ENCODE assay signal across 26 cellular contexts in genomic region chr17:63524051-63524450, GRCh38. TPM values are rescaled to one million over a fixed set of nuclear protein-coding genes. Genes with fewer than 3 reads are reported as not detected.
A peak's percentile ranks its signal among the peaks of the same experiment; 100 is the strongest.
DNase-seq lines count a peak whose midpoint lies in the region; ATAC-seq and TF ChIP-seq lines count a peak whose summit lies in the region.
"Had no signal": no experiment of that assay in that cellular context is flagged by ENCODE, and none has a peak within 500 bp of the region (broad histone marks: within the 10 kb centered on the region; RNA-seq: fewer than 3 reads in every experiment).

No MANE protein-coding gene starts in this region.

- H3K27ac Mint-ChIP-seq in Caco-2 (ENCODE audit: unreplicated experiment) (no peak overlapping the region), brain (peak overlapping the region in 1 of 5 experiments; percentile 56)
- no peak overlapping the region for H3K27ac Mint-ChIP-seq in naive thymus-derived CD8-positive, alpha-beta T cell
- H3K27ac Mint-ChIP-seq: activated naive CD8-positive, alpha-beta T cell treated with anti-CD3 and anti-CD28 coated beads, Interleukin-2, amount 50 U/mL, for 24 hours; stimulated activated naive CD8-positive, alpha-beta T cell treated with anti-CD3 and anti-CD28 coated beads, Interleukin-15, Interleukin-2, amounts not matched to agents 100 ng/mL and 50 ng/mL, for 24 hours had no signal

- peak overlapping the region; percentile 98 for H3K27ac ChIP-seq in 22Rv1
- H3K27ac ChIP-seq: heart right ventricle, parathyroid adenoma, thyroid gland had no signal

- no TSS peak for BruUV-seq in Caco-2 (replicated peaks; lab: Mats Ljungman, UMichigan)

- H3K27me3 ChIP-seq in Caco-2 (replicated peaks; ENCODE audit: control insufficient read depth, insufficient read depth, low read length): no peaks in the 10 kb centered on the region
- H3K27me3 ChIP-seq: thyroid gland had no signal

- intact Hi-C loops in Caco-2 (cut with micrococcal nuclease; ENCODE audit: unreplicated experiment): no loop called here

- 0 out of 2 replicates have a peak, but pooled peaks cover 4% of the 10 kb centered on the region for H3K4me1 ChIP-seq in Caco-2
- H3K4me1 ChIP-seq: parathyroid adenoma had no signal

- H3K9me3 Mint-ChIP-seq in Caco-2 (ENCODE audit: unreplicated experiment): no peaks in the 10 kb centered on the region
- H3K9me3 Mint-ChIP-seq in brain: peaks cover 0 to 8% (median 0%) of the 10 kb centered on the region in 5 experiments
- H3K9me3 Mint-ChIP-seq in naive thymus-derived CD8-positive, alpha-beta T cell: no peaks in the 10 kb centered on the region
- H3K9me3 Mint-ChIP-seq: activated naive CD8-positive, alpha-beta T cell treated with anti-CD3 and anti-CD28 coated beads, Interleukin-2, amount 50 U/mL, for 24 hours; stimulated activated naive CD8-positive, alpha-beta T cell treated with anti-CD3 and anti-CD28 coated beads, Interleukin-15, Interleukin-2, amounts not matched to agents 100 ng/mL and 50 ng/mL, for 24 hours had no signal

- H3K4me3 Mint-ChIP-seq in Caco-2 (ENCODE audit: unreplicated experiment): peak overlapping the region; percentile 57
- peak overlapping the region; percentile 3 to 78 (median 70) for H3K4me3 Mint-ChIP-seq in brain
- peak overlapping the region in 6 of 10 donors; percentile 3 to 55 (median 45) for H3K4me3 Mint-ChIP-seq in naive thymus-derived CD8-positive, alpha-beta T cell
- H3K4me3 Mint-ChIP-seq: activated naive CD8-positive, alpha-beta T cell treated with anti-CD3 and anti-CD28 coated beads, Interleukin-2, amount 50 U/mL, for 24 hours; stimulated activated naive CD8-positive, alpha-beta T cell treated with anti-CD3 and anti-CD28 coated beads, Interleukin-15, Interleukin-2, amounts not matched to agents 100 ng/mL and 50 ng/mL, for 24 hours had no signal

- H3K9me3 ChIP-seq in Caco-2: no peaks in the 10 kb centered on the region
- H3K9me3 ChIP-seq: heart right ventricle, thyroid gland had no signal

- TF ChIP-seq CTCF in 22Rv1 (IDR thresholded peaks at IDR 0.05) (no peak), Caco-2 (IDR thresholded peaks at IDR 0.05; ENCODE audit: insufficient read depth in 1 of 2, low read depth in 1 of 2, low read length in 1 of 2, severe bottlenecking in 1 of 2, unreplicated experiment in 1 of 2) (no peak), brain (conservative IDR thresholded peaks at IDR 0.05) (no peak), GM10266 (IDR thresholded peaks at IDR 0.05; ENCODE audit: control insufficient read depth, insufficient read depth, low read depth, missing control alignments) (no peak)

- no peak for DNase-seq in Caco-2
- DNase-seq in naive thymus-derived CD8-positive, alpha-beta T cell: no peak
- no peak for DNase-seq in GM10266 (ENCODE audit: extremely low spot score)
- DNase-seq: activated CD8-positive, alpha-beta memory T cell treated with anti-CD3 and anti-CD28 coated beads, Interleukin-2, amount 50 U/mL, for 48 hours; activated effector memory CD4-positive, alpha-beta T cell treated with Interleukin-2 at 50 U/mL for 16 hours; activated naive CD8-positive, alpha-beta T cell treated with anti-CD3 and anti-CD28 coated beads, Interleukin-2, amount 50 U/mL, for 24 hours; DMS 273 treated with DMSO at 0.1 percent for 48 hours; foreskin fibroblast; heart right ventricle; Kasumi-1; left colon; naive B cell; NCI-H1694; NCI-H2171; stimulated activated CD4-positive, alpha-beta T cell treated with anti-CD3 and anti-CD28 coated beads, Interleukin-12 subunit alpha, Interleukin-12 subunit beta, amount 100 ng/mL, for 4 hours; stimulated activated CD4-positive, alpha-beta T cell treated with anti-CD3 and anti-CD28 coated beads, Interleukin-4, amount 100 ng/mL, for 24 hours; thyroid gland had no signal

- CTCF ChIA-PET in Caco-2 (lab: Charles Lee): interaction anchor here (0.6 kb wide), 1 partner anchor 77 kb away, joined by 3 read pairs; no protein-coding TSS in a partner anchor

- ATAC-seq in naive thymus-derived CD8-positive, alpha-beta T cell: no peak
- ATAC-seq in GM18502 (IDR thresholded peaks at IDR 0.05; ENCODE audit: poor library complexity, unreplicated experiment) (no peak), HG02642 (IDR thresholded peaks at IDR 0.05; ENCODE audit: poor library complexity, unreplicated experiment) (no peak)
- ATAC-seq: activated naive CD8-positive, alpha-beta T cell treated with anti-CD3 and anti-CD28 coated beads, Interleukin-2, amount 50 U/mL, for 24 hours; heart right ventricle; left colon had no signal

- H3K4me3 ChIP-seq in Caco-2 (ENCODE audit: low read depth, low read length): no peak overlapping the region
- H3K4me3 ChIP-seq: thyroid gland had no signal

- no peaks in the 10 kb centered on the region for H3K36me3 Mint-ChIP-seq in Caco-2 (ENCODE audit: insufficient read depth, unreplicated experiment)
- H3K36me3 Mint-ChIP-seq in brain: no peaks in the 10 kb centered on the region
- no peaks in the 10 kb centered on the region for H3K36me3 Mint-ChIP-seq in naive thymus-derived CD8-positive, alpha-beta T cell

- peaks cover 8% of the 10 kb centered on the region for H3K27me3 Mint-ChIP-seq in Caco-2 (ENCODE audit: insufficient read depth, unreplicated experiment)
- peaks cover 72% of the 10 kb centered on the region for H3K27me3 Mint-ChIP-seq in brain
- peaks cover 15 to 40% (median 28%) of the 10 kb centered on the region in 5 donors for H3K27me3 Mint-ChIP-seq in naive thymus-derived CD8-positive, alpha-beta T cell

- H3K4me1 Mint-ChIP-seq in Caco-2 (ENCODE audit: low read depth, unreplicated experiment): peaks cover 8% of the 10 kb centered on the region
- H3K4me1 Mint-ChIP-seq in brain: peaks cover 8% of the 10 kb centered on the region
- H3K4me1 Mint-ChIP-seq in naive thymus-derived CD8-positive, alpha-beta T cell: peaks cover 4 to 10% (median 8%) of the 10 kb centered on the region in 4 donors
- H3K4me1 Mint-ChIP-seq: activated naive CD8-positive, alpha-beta T cell treated with anti-CD3 and anti-CD28 coated beads, Interleukin-2, amount 50 U/mL, for 24 hours had no signal

- H3K36me3 ChIP-seq in Caco-2 (ENCODE audit: control insufficient read depth, insufficient read depth, low read length): no peaks in the 10 kb centered on the region
- H3K36me3 ChIP-seq: heart right ventricle, thyroid gland had no signal

- POLR2A ChIA-PET in Caco-2 (lab: Charles Lee): no interaction called here
- POLR2A ChIA-PET in naive thymus-derived CD8-positive, alpha-beta T cell (lab: Charles Lee): no interaction called here

RNA-seq across cellular contexts. Expression of gene KCNH6, which starts 0.9 kb away (rescaled TPM):
- not detected in 2 replicates for total RNA-seq in Caco-2 (2022)
- polyA plus RNA-seq in brain (ENCODE audit: insufficient read depth, low read depth, low replicate concordance): 19.4 TPM
- total RNA-seq in naive thymus-derived CD8-positive, alpha-beta T cell: not detected
- polyA plus RNA-seq in naive thymus-derived CD8-positive, alpha-beta T cell: not detected
- total RNA-seq: chondrocyte, epithelial cell of proximal tubule, right cardiac atrium had no signal
- polyA plus RNA-seq: heart right ventricle, right cardiac atrium had no signal

RNA-seq across cellular contexts. Expression of gene DCAF7, which starts 26.2 kb away (rescaled TPM):
- total RNA-seq in Caco-2 (2022): 91.2 and 94.5 TPM in 2 replicates
- polyA plus RNA-seq in brain (ENCODE audit: insufficient read depth, low read depth, low replicate concordance): 207 TPM
- 10 to 100 TPM; 70.4 to 76.0 TPM for total RNA-seq in naive thymus-derived CD8-positive, alpha-beta T cell
- polyA plus RNA-seq in naive thymus-derived CD8-positive, alpha-beta T cell: 10 to 100 TPM; 57.8 to 77.5 (median 75.6) TPM

RNA-seq across cellular contexts. Expression of gene ACE, which starts 47.2 kb away (rescaled TPM):
- total RNA-seq in Caco-2 (2022): 1.7 and 3.4 TPM in 2 replicates
- 16.6 TPM for polyA plus RNA-seq in brain (ENCODE audit: insufficient read depth, low read depth, low replicate concordance)
- total RNA-seq in naive thymus-derived CD8-positive, alpha-beta T cell: 1 to 10 TPM; 1.2 to 1.9 TPM
- under 1 TPM in 1 of 3 donors, not detected in 2; 0.15 TPM for polyA plus RNA-seq in naive thymus-derived CD8-positive, alpha-beta T cell
